19 cellular contexts compared by ENCODE assay signal in genomic region chr22:45770506-45770905, GRCh38.
DNase-seq lines count a peak whose midpoint lies in the region; FAIRE-seq and TF ChIP-seq lines count a peak whose summit lies in the region.
"Had no signal": no experiment of that assay in that cellular context is flagged by ENCODE, and none has a peak within 500 bp of the region (broad histone marks: within the 10 kb centered on the region; RNA-seq: fewer than 3 reads in every experiment).

No MANE protein-coding gene starts in this region.

- no peak overlapping the region for H3K9ac ChIP-seq in Karpas-422 (ENCODE audit: low read length)
- no peak overlapping the region for H3K9ac ChIP-seq in H1 (replicated peaks in 1 of 4; ENCODE audit: extremely low read depth in 1 of 4, low read depth in 3 of 4, low read length in 3 of 4)
- H3K9ac ChIP-seq: BLaER1, GM23248 had no signal

- H2BK20ac ChIP-seq in H1 (ENCODE audit: low read length): no peak overlapping the region

- no peak overlapping the region for H4K91ac ChIP-seq in H1 (replicated peaks; ENCODE audit: insufficient read length, low read length)

- TF ChIP-seq RAD21 in H1 (IDR thresholded peaks at IDR 0.05 in 1 of 2, conservative IDR thresholded peaks at IDR 0.05 in 1 of 2; ENCODE audit: low read depth in 2 of 2, low read length in 2 of 2): no peak

- H2AFZ ChIP-seq in Karpas-422 (ENCODE audit: low read length) (no peak overlapping the region), OCI-LY7 (ENCODE audit: low read length) (no peak overlapping the region), H1 (ENCODE audit: low read length) (no peak overlapping the region)
- H2AFZ ChIP-seq: GM23248 had no signal

- H3K9me2 ChIP-seq in DOHH2 (replicated peaks; ENCODE audit: control insufficient read depth, low read length) (no peaks in the 10 kb centered on the region), Karpas-422 (replicated peaks; ENCODE audit: insufficient read depth, low read length) (no peaks in the 10 kb centered on the region), OCI-LY7 (ENCODE audit: insufficient read depth, low read length) (no peaks in the 10 kb centered on the region)

- no peaks in the 10 kb centered on the region for H3K23me2 ChIP-seq in H1 (ENCODE audit: low read depth, low read length)

- H3K4ac ChIP-seq in H1 (replicated peaks; ENCODE audit: insufficient read length, low read depth, low read length): no peak overlapping the region

- peak overlapping the region; percentile 57 for H3K4me3 ChIP-seq in DOHH2 (ENCODE audit: low read length)
- no peak overlapping the region for H3K4me3 ChIP-seq in Karpas-422 (ENCODE audit: low read length)
- H3K4me3 ChIP-seq in OCI-LY7 (ENCODE audit: low read depth, low read length, poor library complexity, severe bottlenecking): no peak overlapping the region
- no peak overlapping the region for H3K4me3 ChIP-seq in H1 (ENCODE audit: extremely low read depth in 1 of 4, insufficient read depth in 2 of 4, low read depth in 3 of 4, low read length in 4 of 4)
- no peak overlapping the region for H3K4me3 ChIP-seq in right atrium auricular region
- H3K4me3 ChIP-seq: BLaER1, GM23248, K562 had no signal

- no peak overlapping the region for H2BK15ac ChIP-seq in H1 (ENCODE audit: low read length)

- no peak overlapping the region for H2BK120ac ChIP-seq in H1 (replicated peaks; ENCODE audit: low read depth, low read length)

- H3K79me2 ChIP-seq in DOHH2 (ENCODE audit: control insufficient read depth, low read length) (peaks cover 77% of the 10 kb centered on the region), Karpas-422 (ENCODE audit: low read length) (peaks cover 61% of the 10 kb centered on the region), OCI-LY7 (ENCODE audit: insufficient read depth, low read depth, low read length) (peaks cover 34% of the 10 kb centered on the region), H1 (ENCODE audit: control insufficient read depth in 1 of 2, insufficient read depth in 2 of 2, low read length in 2 of 2) (peaks cover 0 to 27% of the 10 kb centered on the region in 2 experiments; a peak in 1 of 4 replicates)

- H3K4me2 ChIP-seq in DOHH2 (ENCODE audit: low read length): peak overlapping the region; percentile 78
- H3K4me2 ChIP-seq in Karpas-422 (ENCODE audit: low read depth, low read length, poor library complexity, severe bottlenecking): no peak overlapping the region
- peak overlapping the region; percentile 39 for H3K4me2 ChIP-seq in OCI-LY7 (ENCODE audit: low read length)
- no peak overlapping the region for H3K4me2 ChIP-seq in H1 (ENCODE audit: insufficient read depth in 1 of 2, low read depth in 2 of 2, low read length in 2 of 2)
- H3K4me2 ChIP-seq: BLaER1 had no signal

- H3K27me3 Mint-ChIP-seq in activated naive CD4-positive, alpha-beta T cell treated with anti-CD3 and anti-CD28 coated beads for 36 hours (ENCODE audit: low read depth): no peaks in the 10 kb centered on the region
- H3K27me3 Mint-ChIP-seq in immature natural killer cell (ENCODE audit: low read depth in 3 of 3): peaks cover 0 to 3% (median 0%) of the 10 kb centered on the region in 3 donors
- H3K27me3 Mint-ChIP-seq: CD4-positive, alpha-beta memory T cell had no signal

- peak overlapping the region; percentile 100 for H3K27ac ChIP-seq in DOHH2 (ENCODE audit: low read depth, low read length)
- peak overlapping the region; percentile 89 for H3K27ac ChIP-seq in Karpas-422 (ENCODE audit: low read length)
- peak overlapping the region; percentile 73 for H3K27ac ChIP-seq in OCI-LY7 (ENCODE audit: low read depth, low read length, poor library complexity, severe bottlenecking)
- peak overlapping the region; percentile 29; the same call in 1 of the 2 replicates for H3K27ac ChIP-seq in H1 (ENCODE audit: low read depth, low read length)
- H3K27ac ChIP-seq in right atrium auricular region: no peak overlapping the region
- H3K27ac ChIP-seq: BLaER1, GM23248, HL-60 had no signal

- H3F3A ChIP-seq in DOHH2 (ENCODE audit: control insufficient read depth, insufficient read depth): peaks cover 67% of the 10 kb centered on the region

- peaks cover 25% of the 10 kb centered on the region for H3K36me3 Mint-ChIP-seq in activated naive CD4-positive, alpha-beta T cell treated with anti-CD3 and anti-CD28 coated beads for 36 hours (ENCODE audit: low read depth)
- peaks cover 0 to 8% (median 6%) of the 10 kb centered on the region in 3 donors for H3K36me3 Mint-ChIP-seq in immature natural killer cell

- H4K20me1 ChIP-seq in DOHH2 (ENCODE audit: control insufficient read depth, insufficient read depth, low read depth, low read length): no peaks in the 10 kb centered on the region
- H4K20me1 ChIP-seq in Karpas-422 (ENCODE audit: insufficient read depth, low read depth, low read length): no peaks in the 10 kb centered on the region
- H4K20me1 ChIP-seq in OCI-LY7 (ENCODE audit: insufficient read depth, low read length): no peaks in the 10 kb centered on the region
- no peaks in the 10 kb centered on the region for H4K20me1 ChIP-seq in H1 (replicated peaks in 1 of 2; ENCODE audit: control insufficient read depth in 1 of 2, insufficient read depth in 2 of 2, low read length in 2 of 2)

- H4K5ac ChIP-seq in H1 (ENCODE audit: insufficient read length, low read depth, low read length): no peak overlapping the region

- H3K36me3 ChIP-seq in DOHH2 (ENCODE audit: control insufficient read depth, low read length) (peaks cover 58% of the 10 kb centered on the region), Karpas-422 (ENCODE audit: insufficient read depth, low read length) (no peaks in the 10 kb centered on the region), OCI-LY7 (ENCODE audit: insufficient read depth, low read length) (peaks cover 16% of the 10 kb centered on the region), H1 (ENCODE audit: control insufficient read depth in 2 of 4, insufficient read depth in 4 of 4, low read length in 3 of 4) (no peaks in the 10 kb centered on the region; a peak in 1 of 8 replicates), right atrium auricular region (no peaks in the 10 kb centered on the region)

- H3K4me3 Mint-ChIP-seq in activated naive CD4-positive, alpha-beta T cell treated with anti-CD3 and anti-CD28 coated beads for 36 hours: no peak overlapping the region
- H3K4me3 Mint-ChIP-seq in immature natural killer cell: no peak overlapping the region
- H3K4me3 Mint-ChIP-seq: CD14-positive monocyte; CD4-positive, alpha-beta memory T cell had no signal

- no peak overlapping the region for H3K14ac ChIP-seq in H1 (ENCODE audit: insufficient read length)

- H3K27ac Mint-ChIP-seq in activated naive CD4-positive, alpha-beta T cell treated with anti-CD3 and anti-CD28 coated beads for 36 hours: no peak overlapping the region
- no peak overlapping the region for H3K27ac Mint-ChIP-seq in immature natural killer cell
- H3K27ac Mint-ChIP-seq: CD14-positive monocyte had no signal

- 0 out of 2 replicates have a peak overlapping the region, but pooled peaks have one; percentile 19 for H2BK5ac ChIP-seq in H1 (ENCODE audit: low read depth, low read length)

- no peaks in the 10 kb centered on the region for H3K79me1 ChIP-seq in H1 (ENCODE audit: low read depth, low read length)

- peaks cover 11% of the 10 kb centered on the region for H3K4me1 Mint-ChIP-seq in activated naive CD4-positive, alpha-beta T cell treated with anti-CD3 and anti-CD28 coated beads for 36 hours (ENCODE audit: low read depth)
- H3K4me1 Mint-ChIP-seq in immature natural killer cell: peaks cover 15 to 35% of the 10 kb centered on the region in 2 donors

- H3K9me3 ChIP-seq in DOHH2 (ENCODE audit: control insufficient read depth, insufficient read depth, low read length): no peaks in the 10 kb centered on the region
- H3K9me3 ChIP-seq in Karpas-422 (ENCODE audit: low read length): no peaks in the 10 kb centered on the region
- H3K9me3 ChIP-seq in OCI-LY7 (ENCODE audit: low read length): no peaks in the 10 kb centered on the region
- no peaks in the 10 kb centered on the region for H3K9me3 ChIP-seq in H1 (ENCODE audit: insufficient read depth in 2 of 2, low read depth in 1 of 2, low read length in 1 of 2)
- no peaks in the 10 kb centered on the region for H3K9me3 ChIP-seq in right atrium auricular region

- TF ChIP-seq CTCF in DOHH2 (IDR thresholded peaks at IDR 0.05; ENCODE audit: low read depth, low read length, poor library complexity, severe bottlenecking) (no peak), OCI-LY7 (conservative IDR thresholded peaks at IDR 0.05; ENCODE audit: low read length) (no peak), H1 (IDR thresholded peaks at IDR 0.05; ENCODE audit: control extremely low read depth in 1 of 3, insufficient read depth in 1 of 3, low read depth in 1 of 3, low read length in 3 of 3) (no peak), right atrium auricular region (IDR thresholded peaks at IDR 0.05) (no peak)

- peaks cover 3% of the 10 kb centered on the region for H3K9me3 Mint-ChIP-seq in activated naive CD4-positive, alpha-beta T cell treated with anti-CD3 and anti-CD28 coated beads for 36 hours
- H3K9me3 Mint-ChIP-seq in immature natural killer cell: no peaks in the 10 kb centered on the region
- H3K9me3 Mint-ChIP-seq: CD4-positive, alpha-beta memory T cell had no signal

- H4K8ac ChIP-seq in H1 (ENCODE audit: extremely low read depth, insufficient read depth, low read length): no peak overlapping the region

- WGBS in H1 (ENCODE audit: extremely low coverage in 1 of 2, insufficient coverage in 1 of 2, insufficient read length in 1 of 2, insufficient replicate concordance in 2 of 2, low coverage in 1 of 2, low lambda C conversion rate in 2 of 2, missing lambda C conversion rate in 1 of 2), 2 experiments: 67% methylated on average over 4 of the region's 4 CpGs; no CpG with 5 or more reads in 1 of the 2 experiments

- H3K23ac ChIP-seq in H1 (ENCODE audit: insufficient read length): no peak overlapping the region

- H3K56ac ChIP-seq in H1 (replicated peaks; ENCODE audit: insufficient read length, low read depth, low read length): no peak overlapping the region

- intact Hi-C loops in OCI-LY7 (cut with micrococcal nuclease; ENCODE audit: unreplicated experiment): loop anchor here (10.0 kb wide), 1 partner anchor 1004 kb away; no protein-coding TSS in a partner anchor
- intact Hi-C loops in activated naive CD4-positive, alpha-beta T cell treated with anti-CD3 and anti-CD28 coated beads for 36 hours (cut with micrococcal nuclease): no loop called here

- H2AK5ac ChIP-seq in H1 (ENCODE audit: low read depth, low read length): peak overlapping the region; percentile 42; the same call in 1 of the 2 replicates

- CTCF ChIA-PET in OCI-LY7 (lab: Charles Lee; ENCODE audit: unreplicated experiment): no interaction called here
- CTCF ChIA-PET in H1 (lab: Charles Lee; ENCODE audit: partially characterized antibody): interaction anchor here (0.6 to 1.5 kb wide), 6 partner anchors 12 to 1661 kb away, joined by 3 to 6 read pairs (median 3); no protein-coding TSS in a partner anchor
- CTCF ChIA-PET in activated naive CD4-positive, alpha-beta T cell treated with anti-CD3 and anti-CD28 coated beads for 36 hours (lab: Charles Lee): no interaction called here

- POLR2A ChIA-PET in OCI-LY7 (lab: Charles Lee): interaction anchor here (1.2 to 1.7 kb wide), 4 partner anchors 12 to 39 kb away, joined by 3 to 8 read pairs (median 4); no protein-coding TSS in a partner anchor
- POLR2A ChIA-PET in H1 (lab: Charles Lee; ENCODE audit: partially characterized antibody): interaction anchor here (1.0 to 1.2 kb wide), 2 partner anchors 11 to 13 kb away, joined by 3 to 4 read pairs; no protein-coding TSS in a partner anchor

- H3K18ac ChIP-seq in H1 (ENCODE audit: extremely low read depth, low read length): no peak overlapping the region

- DNase-seq in Karpas-422 (no peak), OCI-LY7 (ENCODE audit: low spot score) (peak; percentile 38), H1 (ENCODE audit: low read depth in 1 of 2, low spot score in 2 of 2) (no peak), right atrium auricular region (ENCODE audit: low spot score) (no peak), immature natural killer cell (no peak), inferior parietal cortex (ENCODE audit: extremely low spot score) (no peak)
- DNase-seq in activated naive CD4-positive, alpha-beta T cell treated with anti-CD3 and anti-CD28 coated beads for 36 hours: no peak
- DNase-seq: 8988T; Calu3; CD4-positive, alpha-beta memory T cell; DMS79 treated with DMSO at 0.1 percent for 48 hours; EL; GM23248; H7 had no signal

- H3K4me1 ChIP-seq in DOHH2 (ENCODE audit: control insufficient read depth, low read length): peaks cover 100% of the 10 kb centered on the region
- peaks cover 90% of the 10 kb centered on the region for H3K4me1 ChIP-seq in Karpas-422 (ENCODE audit: low read length)
- peaks cover 78% of the 10 kb centered on the region for H3K4me1 ChIP-seq in OCI-LY7 (ENCODE audit: insufficient read depth, low read length, poor library complexity, severe bottlenecking)
- peaks cover 2 to 23% (median 8%) of the 10 kb centered on the region in 4 experiments; a peak in 6 of 7 replicates for H3K4me1 ChIP-seq in H1 (replicated peaks in 1 of 4; ENCODE audit: control insufficient read depth in 3 of 4, insufficient read depth in 4 of 4, low read length in 3 of 4)
- peaks cover 0 to 6% of the 10 kb centered on the region in 2 donors for H3K4me1 ChIP-seq in right atrium auricular region

- no TSS peak for BruUV-seq in OCI-LY7 (replicated peaks; lab: Mats Ljungman, UMichigan)

- no peak for TF ChIP-seq POLR2A in H1 (IDR thresholded peaks at IDR 0.05; ENCODE audit: control extremely low read depth in 1 of 2, low read depth in 2 of 2, low read length in 2 of 2)

- TF ChIP-seq EP300 in H1 (IDR thresholded peaks at IDR 0.05; ENCODE audit: borderline replicate concordance in 1 of 2, low read depth in 2 of 2, low read length in 2 of 2): no peak

- no peaks in the 10 kb centered on the region for H3K27me3 ChIP-seq in DOHH2 (ENCODE audit: control insufficient read depth, low read length)
- no peaks in the 10 kb centered on the region for H3K27me3 ChIP-seq in Karpas-422 (ENCODE audit: low read length)
- no peaks in the 10 kb centered on the region for H3K27me3 ChIP-seq in H1 (replicated peaks in 1 of 4; ENCODE audit: control insufficient read depth in 3 of 4, extremely low read depth in 1 of 4, insufficient read depth in 3 of 4, low read length in 3 of 4)
- no peaks in the 10 kb centered on the region for H3K27me3 ChIP-seq in right atrium auricular region
- H3K27me3 ChIP-seq: BLaER1 had no signal

- H2BK12ac ChIP-seq in H1 (ENCODE audit: low read depth, low read length): no peak overlapping the region

- FAIRE-seq in H1 (lab: Jason Lieb, UNC): no peak
- FAIRE-seq: K562 had no signal

Comparison
In these comparisons a context has a peak if more than half of its experiments do, and no peak if none do; other contexts are left out.
1. H3K27ac ChIP-seq: peak in DOHH2 (single experiment), Karpas-422 (single experiment), OCI-LY7 (single experiment) and H1 (single experiment); none in right atrium auricular region (0 of 2).
2. H3K4me2 ChIP-seq: peak in DOHH2 (single experiment) and OCI-LY7 (single experiment); none in Karpas-422 (single experiment) and H1 (0 of 2).